10 cellular contexts compared by ENCODE assay signal in genomic region chr5:39178171-39178570, GRCh38. TPM values are rescaled to one million over a fixed set of nuclear protein-coding genes. Genes with fewer than 3 reads are reported as not detected.
DNase-seq lines count a peak whose midpoint lies in the region; ATAC-seq and TF ChIP-seq lines count a peak whose summit lies in the region.
"Had no signal": no experiment of that assay in that cellular context is flagged by ENCODE, and none has a peak within 500 bp of the region (broad histone marks: within the 10 kb centered on the region; RNA-seq: fewer than 3 reads in every experiment).

No MANE protein-coding gene starts in this region.

- peaks cover 6% of the 10 kb centered on the region for H3K9me3 Mint-ChIP-seq in activated T-cell treated with anti-CD3 and anti-CD28 coated beads, Interleukin-2, amount 50 U/mL, for 24 hours

- H3K4me1 ChIP-seq in thymus (ENCODE audit: control insufficient read depth, insufficient read depth, low read length) (peaks cover 56% of the 10 kb centered on the region), ascending aorta (no peaks in the 10 kb centered on the region)

- H3K9me3 ChIP-seq in thymus (ENCODE audit: control insufficient read depth), result no peaks in the 10 kb centered on the region
- no peaks in the 10 kb centered on the region for H3K9me3 ChIP-seq in ascending aorta

- peaks cover 97% of the 10 kb centered on the region for H3K4me1 Mint-ChIP-seq in activated T-cell treated with anti-CD3 and anti-CD28 coated beads, Interleukin-2, amount 50 U/mL, for 24 hours (ENCODE audit: low read depth)

- H3K36me3 ChIP-seq in thymus (ENCODE audit: control insufficient read depth, insufficient read depth) (no peaks in the 10 kb centered on the region), ascending aorta (no peaks in the 10 kb centered on the region)

- no peak overlapping the region for H3K4me3 ChIP-seq in choroid plexus epithelial cell (ENCODE audit: low read depth, low read length)
- peak overlapping the region; percentile 24 for H3K4me3 ChIP-seq in thymus (ENCODE audit: low read length)
- H3K4me3 ChIP-seq in ascending aorta, result no peak overlapping the region
- H3K4me3 ChIP-seq: lung, SK-N-MC had no signal

- intact Hi-C loops in ascending aorta (cut with DNase I), result no loop called here

- WGBS in thymus, result 30% methylated on average over 3 of the region's 3 CpGs

- ATAC-seq in GM19035 (IDR thresholded peaks at IDR 0.05; ENCODE audit: unreplicated experiment), result no peak

- DNase-seq in activated T-cell treated with anti-CD3 and anti-CD28 coated beads, Interleukin-2, amount 50 U/mL, for 24 hours, result no peak
- no peak for DNase-seq in activated T-cell treated with anti-CD3 and anti-CD28 coated beads for 4 hours
- peak; percentile 69 for DNase-seq in NOMO-1 treated with DMSO at 0.1 percent for 48 hours (lab: John Stamatoyannopoulos, UW; ENCODE audit: unreplicated experiment)
- peak; percentile 46 for DNase-seq in choroid plexus epithelial cell (ENCODE audit: low read depth)
- DNase-seq in NK-92 treated with Interleukin-12 subunit alpha and Interleukin-12 subunit beta, amount 100 ng/mL, for 24 hours (lab: John Stamatoyannopoulos, UW), result no peak
- DNase-seq in ascending aorta (ENCODE audit: low spot score in 2 of 2), result no peak

- peaks cover 20% of the 10 kb centered on the region for H3K36me3 Mint-ChIP-seq in activated T-cell treated with anti-CD3 and anti-CD28 coated beads, Interleukin-2, amount 50 U/mL, for 24 hours (ENCODE audit: low read depth)

- no peaks in the 10 kb centered on the region for H3K27me3 Mint-ChIP-seq in activated T-cell treated with anti-CD3 and anti-CD28 coated beads, Interleukin-2, amount 50 U/mL, for 24 hours

- TF ChIP-seq CTCF in choroid plexus epithelial cell (conservative IDR thresholded peaks at IDR 0.05; ENCODE audit: low read depth, low read length) (no peak), ascending aorta (IDR thresholded peaks at IDR 0.05) (no peak)

- H3K27ac ChIP-seq in thymus (ENCODE audit: low read depth), result peak overlapping the region; percentile 80
- no peak overlapping the region for H3K27ac ChIP-seq in ascending aorta
- H3K27ac ChIP-seq: SK-N-MC had no signal

- no peaks in the 10 kb centered on the region for H3K27me3 ChIP-seq in thymus (ENCODE audit: control insufficient read depth, insufficient read depth)
- no peaks in the 10 kb centered on the region for H3K27me3 ChIP-seq in ascending aorta

- peak overlapping the region; percentile 94 for H3K27ac Mint-ChIP-seq in activated T-cell treated with anti-CD3 and anti-CD28 coated beads, Interleukin-2, amount 50 U/mL, for 24 hours

- peak overlapping the region; percentile 73 for H3K4me3 Mint-ChIP-seq in activated T-cell treated with anti-CD3 and anti-CD28 coated beads, Interleukin-2, amount 50 U/mL, for 24 hours

RNA-seq across cellular contexts. Expression of gene FYB1, which starts 41.2 kb away (rescaled TPM):
- 52.9 TPM for polyA plus RNA-seq in thymus
- total RNA-seq in ascending aorta, result 74.1 TPM

Comparison
In these comparisons a context has a peak if more than half of its experiments do, and no peak if none do; other contexts are left out.
1. DNase-seq: peak in NOMO-1 treated with DMSO at 0.1 percent for 48 hours (single experiment) and choroid plexus epithelial cell (single experiment); none in activated T-cell treated with anti-CD3 and anti-CD28 coated beads, Interleukin-2, amount 50 U/mL, for 24 hours (single experiment), activated T-cell treated with anti-CD3 and anti-CD28 coated beads for 4 hours (single experiment), NK-92 treated with Interleukin-12 subunit alpha and Interleukin-12 subunit beta, amount 100 ng/mL, for 24 hours (single experiment) and ascending aorta (0 of 2).